Comparison of ENCODE assay signal across 1 cellular context in genomic region chr19:11505504-11506100, GRCh38.
A peak's percentile ranks its signal among the peaks of the same experiment; 100 is the strongest.
TF ChIP-seq lines count a peak whose summit lies in the region.

ZNF653 (minus strand) TSS chr19:11505839; CDS start chr19:11505786, 53 bp downstream.

TF ChIP-seq in H1, 55 proteins besides CTCF, POLR2A, EP300 and RAD21 (continued from another document):
- TF ChIP-seq TAF7 (optimal IDR thresholded peaks at IDR 0.05; ENCODE audit: borderline replicate concordance, low read depth, low read length) = no peak
- no peak for TF ChIP-seq RFX5 (IDR thresholded peaks at IDR 0.05; ENCODE audit: borderline replicate concordance, low read depth, low read length)
- peak; percentile 50 for TF ChIP-seq KDM4A (IDR thresholded peaks at IDR 0.05; ENCODE audit: low read depth, low read length, severe bottlenecking)
- peak; percentile 76 for TF ChIP-seq ATF3 (IDR thresholded peaks at IDR 0.05; ENCODE audit: insufficient read depth, low read depth, low read length)
- TF ChIP-seq GABPA (IDR thresholded peaks at IDR 0.05; ENCODE audit: borderline replicate concordance, insufficient read depth, low read length) = peak; percentile 81; the same call in 1 of the 2 replicates
- TF ChIP-seq TBP (IDR thresholded peaks at IDR 0.05; ENCODE audit: low read depth, low read length) = 0 out of 2 replicates have a peak, but pooled peaks have one; percentile 10
- TF ChIP-seq SUZ12 (IDR thresholded peaks at IDR 0.05; ENCODE audit: low read length) = no peak
- no peak for TF ChIP-seq GTF2F1 (IDR thresholded peaks at IDR 0.05; ENCODE audit: borderline replicate concordance, low read depth, low read length)
- no peak for TF ChIP-seq BCL11A (IDR thresholded peaks at IDR 0.05; ENCODE audit: low read depth in 2 of 2, low read length in 2 of 2)
TF ChIP-seq in H1: peak in this region for 12.
